1 cellular context compared by ENCODE assay signal in the genomic region with DNA sequence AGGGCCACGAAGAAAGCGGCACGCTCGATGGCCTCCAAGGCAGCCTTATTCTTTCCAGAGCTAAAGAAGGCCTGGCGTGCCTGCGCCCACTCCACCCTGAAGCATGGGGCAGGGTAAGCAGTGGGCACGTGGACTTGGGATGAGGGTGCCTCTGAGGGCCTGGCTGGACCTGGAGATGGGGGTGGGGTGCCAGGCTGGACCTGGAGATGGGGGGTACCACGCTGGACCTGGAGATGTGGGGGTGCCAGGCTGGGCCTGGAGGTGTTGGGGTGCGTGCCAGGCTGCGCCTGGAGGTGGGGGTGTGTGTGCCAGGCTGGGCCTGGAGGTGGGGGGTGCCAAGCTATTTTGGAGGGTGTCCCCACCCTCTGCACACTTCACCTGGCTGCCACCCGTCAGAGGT.
A peak's percentile ranks its signal among the peaks of the same experiment; 100 is the strongest.
TF ChIP-seq lines count a peak whose summit lies in the region.

No MANE protein-coding gene starts in this region.

TF ChIP-seq in HepG2, 621 proteins besides CTCF, POLR2A, EP300 and RAD21:
- no peak for TF ChIP-seq ZNF235 (CRISPR knock-in tag; IDR thresholded peaks at IDR 0.05; ENCODE audit: borderline replicate concordance)
- peak; percentile 36 for TF ChIP-seq AGO2 (optimal IDR thresholded peaks at IDR 0.05; ENCODE audit: low read depth, low read length)
